Comparison of ENCODE assay signal across 19 cellular contexts in the genomic region with DNA sequence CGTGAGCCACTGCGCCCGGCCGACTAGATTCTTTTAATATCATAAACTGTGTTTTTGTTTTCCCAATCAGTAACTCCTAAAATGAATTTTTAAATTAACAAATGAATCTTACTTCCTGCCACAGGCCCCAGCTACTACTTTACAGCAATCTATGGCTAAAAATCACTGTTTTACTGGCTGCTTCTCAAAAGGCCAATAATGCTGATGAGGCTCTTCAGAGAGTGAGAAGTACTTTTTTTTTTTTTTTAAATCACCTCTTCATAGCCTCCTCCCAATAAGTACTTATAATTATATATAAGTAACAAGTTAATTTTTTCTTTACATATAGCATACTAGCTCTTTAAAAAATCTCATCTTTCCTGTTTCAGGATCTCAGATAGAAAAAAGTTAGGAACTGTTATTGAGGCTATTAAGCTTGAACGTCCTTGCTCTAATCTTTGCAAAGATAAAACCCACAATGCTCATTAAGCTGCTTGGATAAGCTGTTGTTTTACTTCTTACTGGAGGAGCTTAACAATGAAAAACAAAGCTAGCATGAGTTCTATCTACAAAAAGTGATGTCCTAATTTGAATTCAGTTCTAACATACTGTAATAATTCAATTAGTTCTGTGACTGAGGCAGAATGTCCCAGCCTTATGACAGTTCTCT. TPM values are rescaled to one million over a fixed set of nuclear protein-coding genes. Genes with fewer than 3 reads are reported as not detected.
A peak's percentile ranks its signal among the peaks of the same experiment; 100 is the strongest.
DNase-seq lines count a peak whose midpoint lies in the region; ATAC-seq, FAIRE-seq and TF ChIP-seq lines count a peak whose summit lies in the region.
"Had no signal": no experiment of that assay in that cellular context is flagged by ENCODE, and none has a peak within 500 bp of the region (broad histone marks: within the 10 kb centered on the region; RNA-seq: fewer than 3 reads in every experiment).

No MANE protein-coding gene starts in this region.

- no peak for TF ChIP-seq EP300 in stomach (IDR thresholded peaks at IDR 0.05)

- 50 to 79% (median 74%) methylated on average over 5 of the region's 5 CpGs for WGBS in small intestine, 3 donors
- 81 to 84% (median 83%) methylated on average over 5 of the region's 5 CpGs for WGBS in stomach, 5 donors

- H3K27ac Mint-ChIP-seq in chondrocyte (ENCODE audit: unreplicated experiment): peak overlapping the region; percentile 33
- H3K27ac Mint-ChIP-seq: B cell; CD4-positive, alpha-beta T cell had no signal

- no peak for TF ChIP-seq POLR2A in stomach (IDR thresholded peaks at IDR 0.05)

- DNase-seq in chondrocyte (ENCODE audit: low spot score) (no peak), small intestine (peak; percentile 55), stomach (no peak)
- DNase-seq in effector CD4-positive, alpha-beta T cell: no peak
- DNase-seq: CD4-positive, alpha-beta T cell; DMS79; GOT3; NCI-H1048; NCI-H1436 treated with DMSO at 0.1 percent for 48 hours; NCI-H2029 treated with DMSO at 0.1 percent for 48 hours; NCI-H510A; NCI-H774; SHP77 treated with DMSO at 0.1 percent for 48 hours had no signal

- H3K4me3 ChIP-seq in OCI-LY3 (ENCODE audit: low read length) (peak overlapping the region; percentile 69), small intestine (ENCODE audit: low read depth in 1 of 2, low read length in 2 of 2) (no peak overlapping the region), stomach (no peak overlapping the region)

- peaks cover 4% of the 10 kb centered on the region for H3K4me1 Mint-ChIP-seq in chondrocyte (ENCODE audit: low read depth)
- H3K4me1 Mint-ChIP-seq: B cell had no signal

- peak overlapping the region; percentile 83 for H3K4me2 ChIP-seq in OCI-LY3 (ENCODE audit: low read length)
- H3K4me2 ChIP-seq: KMS-11 had no signal

- H3K27ac ChIP-seq in OCI-LY3 (ENCODE audit: low read length) (peak overlapping the region; percentile 45), small intestine (ENCODE audit: low read depth in 1 of 2, low read length in 1 of 2) (no peak overlapping the region), stomach (no peak overlapping the region)
- H3K27ac ChIP-seq: KMS-11 had no signal

- no peaks in the 10 kb centered on the region for H3K9me3 Mint-ChIP-seq in chondrocyte (ENCODE audit: low read depth)
- H3K9me3 Mint-ChIP-seq: CD4-positive, alpha-beta T cell had no signal

- intact Hi-C loops in stomach (cut with DNase I; ENCODE audit: low total_unique reads): no loop called here

- peaks cover 25% of the 10 kb centered on the region for H3K4me1 ChIP-seq in ES-I3 (ENCODE audit: insufficient read depth, low read length)
- H3K4me1 ChIP-seq in OCI-LY3 (ENCODE audit: low read length): peaks cover 20% of the 10 kb centered on the region
- peaks cover 0 to 5% of the 10 kb centered on the region in 2 donors for H3K4me1 ChIP-seq in small intestine (ENCODE audit: control insufficient read depth in 2 of 2, insufficient read depth in 1 of 2, low read depth in 1 of 2, low read length in 1 of 2)
- H3K4me1 ChIP-seq in stomach: no peaks in the 10 kb centered on the region

- no peaks in the 10 kb centered on the region for H4K20me1 ChIP-seq in OCI-LY3 (ENCODE audit: insufficient read depth, low read length)

- TF ChIP-seq CTCF in OCI-LY3 (IDR thresholded peaks at IDR 0.05; ENCODE audit: low read depth, low read length): no peak
- no peak for TF ChIP-seq CTCF in chondrocyte (IDR thresholded peaks at IDR 0.05)
- TF ChIP-seq CTCF in stomach (IDR thresholded peaks at IDR 0.05): no peak

- H3K36me3 ChIP-seq in ES-I3 (ENCODE audit: insufficient read depth, low read length) (no peaks in the 10 kb centered on the region; the same call in 1 of the 2 replicates), OCI-LY3 (replicated peaks; ENCODE audit: low read depth, low read length) (no peaks in the 10 kb centered on the region), small intestine (ENCODE audit: control insufficient read depth in 2 of 2, insufficient read depth in 2 of 2, low read length in 2 of 2) (no peaks in the 10 kb centered on the region), stomach (no peaks in the 10 kb centered on the region)

- no peaks in the 10 kb centered on the region for H3K27me3 Mint-ChIP-seq in chondrocyte (ENCODE audit: low read depth)
- H3K27me3 Mint-ChIP-seq: B cell; CD4-positive, alpha-beta T cell had no signal

- peak overlapping the region; percentile 48 for H3K9ac ChIP-seq in ES-I3 (ENCODE audit: low read depth, low read length)
- peak overlapping the region; percentile 58 for H3K9ac ChIP-seq in OCI-LY3 (ENCODE audit: low read length)
- H3K9ac ChIP-seq: KMS-11 had no signal

- H3K79me2 ChIP-seq in OCI-LY3 (ENCODE audit: low read length): no peaks in the 10 kb centered on the region

- FAIRE-seq in small intestine (lab: Jason Lieb, UNC): no peak
- FAIRE-seq: RCC 7860 had no signal

- no peak for ATAC-seq in GM18868 (IDR thresholded peaks at IDR 0.05; ENCODE audit: unreplicated experiment)

- H3K9me3 ChIP-seq in ES-I3 (ENCODE audit: control insufficient read depth, insufficient read depth, low read length): no peaks in the 10 kb centered on the region
- no peaks in the 10 kb centered on the region for H3K9me3 ChIP-seq in OCI-LY3 (ENCODE audit: insufficient read depth, low read length)
- no peaks in the 10 kb centered on the region for H3K9me3 ChIP-seq in small intestine (ENCODE audit: control insufficient read depth, low read depth)
- no peaks in the 10 kb centered on the region for H3K9me3 ChIP-seq in stomach

- H3K27me3 ChIP-seq in OCI-LY3 (ENCODE audit: low read depth, low read length) (no peaks in the 10 kb centered on the region), small intestine (ENCODE audit: control insufficient read depth in 2 of 2, insufficient read depth in 2 of 2, low read length in 2 of 2) (no peaks in the 10 kb centered on the region), stomach (no peaks in the 10 kb centered on the region)

- H2AFZ ChIP-seq in OCI-LY3 (ENCODE audit: low read depth, low read length): peak overlapping the region; percentile 88

- H3K36me3 Mint-ChIP-seq in chondrocyte (ENCODE audit: low read depth): no peaks in the 10 kb centered on the region

- no peak overlapping the region for H3K4me3 Mint-ChIP-seq in chondrocyte (ENCODE audit: unreplicated experiment)
- H3K4me3 Mint-ChIP-seq: B cell; CD4-positive, alpha-beta T cell had no signal

RNA-seq across cellular contexts. Expression of gene WDR20, which starts 12.8 kb away (rescaled TPM):
- total RNA-seq in chondrocyte (20.8 to 28.8 TPM (median 23.0 TPM) in 3 replicates), stomach (10 to 100 TPM; 13.9 to 44.2 (median 25.5) TPM)
- polyA plus RNA-seq in small intestine (10 to 100 TPM; 14.6 to 33.1 (median 23.0) TPM), stomach (1 to 10 TPM; 8.2 to 9.2 (median 8.4) TPM)

RNA-seq across cellular contexts. Expression of gene HSP90AA1, which starts 40.1 kb away (rescaled TPM):
- total RNA-seq in chondrocyte (239 to 400 TPM (median 242 TPM) in 3 replicates), stomach (100 to 1,000 TPM; 103 to 250 (median 213) TPM)
- polyA plus RNA-seq in small intestine (100 to 1,000 TPM; 169 to 426 (median 185) TPM), stomach (100 to 1,000 TPM; 167 to 279 (median 236) TPM)
